In genomic region chrX:27078371-27078770, GRCh38 we compare ENCODE assay signal across 24 cellular contexts.
"Had no signal": no experiment of that assay in that cellular context is flagged by ENCODE, and none has a peak within 500 bp of the region (broad histone marks: within the 10 kb centered on the region; RNA-seq: fewer than 3 reads in every experiment).

No MANE protein-coding gene starts in this region.

- DNase-seq: heart right ventricle; left ventricle myocardium inferior; mesendoderm; naive B cell; natural killer cell; nephron progenitor cell; ovary; right lobe of liver; stimulated activated CD4-positive, alpha-beta T cell treated with anti-CD3 and anti-CD28 coated beads, Interleukin-1b, Interleukin-23, amount 100 ng/mL, for 48 hours; stimulated activated CD4-positive, alpha-beta T cell treated with anti-CD3 and anti-CD28 coated beads, Interleukin-2, amount 100 ng/mL, for 48 hours; stimulated activated CD4-positive, alpha-beta T cell treated with anti-CD3 and anti-CD28 coated beads, Interleukin-4, amount 100 ng/mL, for 4 hours; stimulated activated CD8-positive, alpha-beta memory T cell treated with anti-CD3 and anti-CD28 coated beads, Interleukin-4, amount 100 ng/mL, for 48 hours; stimulated activated naive CD4-positive, alpha-beta T cell treated with Interleukin-2 at 50 U/mL for 16 hours; stimulated activated naive CD8-positive, alpha-beta T cell treated with anti-CD3 and anti-CD28 coated beads, Interleukin-15, amount 100 ng/mL, for 72 hours; testis; thyroid gland; transverse colon; upper lobe of right lung had no signal

- H3K4me1 ChIP-seq: heart right ventricle, left ventricle myocardium inferior, neural progenitor cell, right atrium auricular region, right lobe of liver, testis, thyroid gland, transverse colon, upper lobe of right lung had no signal

- H3K27me3 ChIP-seq: heart right ventricle, hepatocyte, neural progenitor cell, ovary, right atrium auricular region, right lobe of liver, testis, thyroid gland, transverse colon, upper lobe of right lung had no signal

- H3K9me3 ChIP-seq: left ventricle myocardium inferior, right atrium auricular region, right lobe of liver, testis, thyroid gland, transverse colon, upper lobe of right lung had no signal

- H3K4me3 ChIP-seq: heart right ventricle, hepatocyte, left ventricle myocardium inferior, lung, neural progenitor cell, ovary, right atrium auricular region, right lobe of liver, smooth muscle cell, testis, thyroid gland, transverse colon, upper lobe of right lung had no signal

- H2AFZ ChIP-seq: hepatocyte, neural progenitor cell had no signal

- FAIRE-seq: urothelium cell line had no signal

- H3K27ac ChIP-seq: heart right ventricle, hepatocyte, left ventricle myocardium inferior, neural progenitor cell, ovary, right atrium auricular region, right lobe of liver, testis, thyroid gland, transverse colon, upper lobe of right lung had no signal

- H3K79me2 ChIP-seq: hepatocyte had no signal

- H3K36me3 ChIP-seq: heart right ventricle, left ventricle myocardium inferior, neural progenitor cell, ovary, right atrium auricular region, right lobe of liver, thyroid gland, transverse colon, upper lobe of right lung had no signal
